Comparison of ENCODE assay signal across 39 cellular contexts in the genomic region with DNA sequence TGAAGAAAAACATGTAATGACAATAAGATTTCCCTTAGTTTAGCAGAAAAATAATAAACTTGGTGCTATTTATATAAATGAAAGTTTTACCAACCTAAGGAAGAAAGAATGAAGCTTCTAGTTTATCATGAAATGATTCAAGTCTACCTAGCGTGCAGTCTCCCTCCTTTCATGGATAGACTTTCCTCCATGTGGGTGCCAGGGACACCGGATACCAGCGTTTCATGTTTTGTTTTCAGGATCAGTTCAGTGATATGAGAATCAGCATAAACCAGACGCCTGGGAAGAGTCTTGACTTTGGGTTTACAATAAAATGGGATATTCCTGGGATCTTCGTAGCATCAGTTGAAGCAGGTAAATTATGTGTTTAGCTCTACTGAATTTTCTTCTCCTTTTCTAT.
"Had no signal": no experiment of that assay in that cellular context is flagged by ENCODE, and none has a peak within 500 bp of the region (broad histone marks: within the 10 kb centered on the region; RNA-seq: fewer than 3 reads in every experiment).

No MANE protein-coding gene starts in this region.

- H3K4me1 ChIP-seq: adrenal gland, ascending aorta, breast epithelium had no signal

- H3K27me3 ChIP-seq: adrenal gland, ascending aorta, body of pancreas, brain microvascular endothelial cell, breast epithelium, cardiac muscle cell had no signal

- H3K4me3 Mint-ChIP-seq: activated naive CD4-positive, alpha-beta T cell treated with anti-CD3 and anti-CD28 coated beads for 36 hours; activated naive CD4-positive, alpha-beta T cell treated with anti-CD3 and anti-CD28 coated beads, Interleukin-2, amount 10 ng/mL, durations not matched to agents 7 days and 5 days; activated naive CD4-positive, alpha-beta T cell treated with anti-CD3 and anti-CD28 coated beads, Interleukin-2, amount 50 U/mL, for 24 hours; activated naive CD8-positive, alpha-beta T cell; activated naive CD8-positive, alpha-beta T cell treated with anti-CD3 and anti-CD28 coated beads for 36 hours; activated naive CD8-positive, alpha-beta T cell treated with anti-CD3 and anti-CD28 coated beads, Interleukin-2, amount 10 ng/mL, durations not matched to agents 7 days and 5 days; activated naive CD8-positive, alpha-beta T cell treated with anti-CD3 and anti-CD28 coated beads, Interleukin-2, amount 50 U/mL, for 24 hours; activated T-cell treated with anti-CD3 and anti-CD28 coated beads, Interleukin-2, amount 50 U/mL, for 24 hours; activated T-cell treated with anti-CD3 and anti-CD28 coated beads, Interleukin-2, amount 50 U/mL, for 4 hours; activated T-cell treated with anti-CD3 and anti-CD28 coated beads, Interleukin-2, amount 50 U/mL, for 72 hours; activated T-helper 1 cell treated with anti-CD3 and anti-CD28 coated beads, Interleukin-12 subunit alpha, Interleukin-12 subunit beta, Interleukin-2, Interleukin-4 antibody, amounts not matched to agents 30 ng/mL and 10 ng/mL and 1 ng/mL, durations not matched to agents 14 hours and 24 hours and 36 hours; activated T-helper 17 cell treated with anti-CD3 and anti-CD28 coated beads, Interleukin-2, amount 50 U/mL, for 72 hours; brain; central memory CD8-positive, alpha-beta T cell had no signal

- H3K4me1 Mint-ChIP-seq: activated naive CD4-positive, alpha-beta T cell treated with anti-CD3 and anti-CD28 coated beads, Interleukin-2, amount 10 ng/mL, durations not matched to agents 7 days and 5 days; activated naive CD4-positive, alpha-beta T cell treated with anti-CD3 and anti-CD28 coated beads, Interleukin-2, amount 50 U/mL, for 24 hours; activated naive CD8-positive, alpha-beta T cell treated with anti-CD3 and anti-CD28 coated beads, Interleukin-2, amount 10 ng/mL, durations not matched to agents 7 days and 5 days; activated naive CD8-positive, alpha-beta T cell treated with anti-CD3 and anti-CD28 coated beads, Interleukin-2, amount 50 U/mL, for 24 hours; activated T-helper 17 cell treated with anti-CD3 and anti-CD28 coated beads, Interleukin-2, amount 50 U/mL, for 72 hours; brain; central memory CD8-positive, alpha-beta T cell had no signal

- H3K27ac Mint-ChIP-seq: activated naive CD4-positive, alpha-beta T cell treated with anti-CD3 and anti-CD28 coated beads for 36 hours; activated naive CD4-positive, alpha-beta T cell treated with anti-CD3 and anti-CD28 coated beads, Interleukin-2, amount 10 ng/mL, durations not matched to agents 7 days and 5 days; activated naive CD4-positive, alpha-beta T cell treated with anti-CD3 and anti-CD28 coated beads, Interleukin-2, amount 50 U/mL, for 24 hours; activated naive CD4-positive, alpha-beta T cell treated with anti-CD3 and anti-CD28 coated beads, Interleukin-2, amount 50 U/mL, for 72 hours; activated naive CD8-positive, alpha-beta T cell; activated naive CD8-positive, alpha-beta T cell treated with anti-CD3 and anti-CD28 coated beads for 36 hours; activated naive CD8-positive, alpha-beta T cell treated with anti-CD3 and anti-CD28 coated beads, Interleukin-2, amount 10 ng/mL, durations not matched to agents 7 days and 5 days; activated naive CD8-positive, alpha-beta T cell treated with anti-CD3 and anti-CD28 coated beads, Interleukin-2, amount 50 U/mL, for 24 hours; activated T-cell treated with anti-CD3 and anti-CD28 coated beads, Interleukin-2, amount 50 U/mL, for 24 hours; activated T-cell treated with anti-CD3 and anti-CD28 coated beads, Interleukin-2, amount 50 U/mL, for 72 hours; activated T-helper 1 cell treated with anti-CD3 and anti-CD28 coated beads, Interleukin-12 subunit alpha, Interleukin-12 subunit beta, Interleukin-2, Interleukin-4 antibody, amounts not matched to agents 30 ng/mL and 10 ng/mL and 1 ng/mL, durations not matched to agents 14 hours and 24 hours and 36 hours; activated T-helper 17 cell treated with anti-CD3 and anti-CD28 coated beads, Interleukin-2, amount 50 U/mL, for 72 hours; activated T-helper 2 cell treated with anti-CD3 and anti-CD28 coated beads, Interferon-gamma antibody, Interleukin-2, Interleukin-4, amounts not matched to agents 10 μg/mL and 5 μg/mL and 100 μg/mL, durations not matched to agents 14 hours and 24 hours and 36 hours; brain had no signal

- H3K27me3 Mint-ChIP-seq: activated naive CD4-positive, alpha-beta T cell treated with anti-CD3 and anti-CD28 coated beads, Interleukin-2, amount 10 ng/mL, durations not matched to agents 7 days and 5 days; activated naive CD4-positive, alpha-beta T cell treated with anti-CD3 and anti-CD28 coated beads, Interleukin-2, amount 50 U/mL, for 24 hours; activated naive CD8-positive, alpha-beta T cell; activated naive CD8-positive, alpha-beta T cell treated with anti-CD3 and anti-CD28 coated beads for 36 hours; activated naive CD8-positive, alpha-beta T cell treated with anti-CD3 and anti-CD28 coated beads, Interleukin-2, amount 10 ng/mL, durations not matched to agents 7 days and 5 days; activated naive CD8-positive, alpha-beta T cell treated with anti-CD3 and anti-CD28 coated beads, Interleukin-2, amount 50 U/mL, for 24 hours; activated T-cell treated with anti-CD3 and anti-CD28 coated beads, Interleukin-2, amount 50 U/mL, for 24 hours; activated T-helper 17 cell treated with anti-CD3 and anti-CD28 coated beads, Interleukin-2, amount 50 U/mL, for 72 hours; brain; central memory CD8-positive, alpha-beta T cell had no signal

- H3K36me3 ChIP-seq: adrenal gland, ascending aorta, breast epithelium had no signal

- H3K9me3 Mint-ChIP-seq: brain; central memory CD8-positive, alpha-beta T cell had no signal

- ATAC-seq: activated naive CD4-positive, alpha-beta T cell treated with anti-CD3 and anti-CD28 coated beads, Interleukin-2, amount 50 U/mL, for 72 hours; activated naive CD8-positive, alpha-beta T cell treated with anti-CD3 and anti-CD28 coated beads, Interleukin-2, amount 50 U/mL, for 24 hours; activated T-cell treated with anti-CD3 and anti-CD28 coated beads, Interleukin-2, amount 50 U/mL, for 4 hours; activated T-cell treated with anti-CD3 and anti-CD28 coated beads, Interleukin-2, amount 50 U/mL, for 72 hours; activated T-helper 17 cell treated with anti-CD3 and anti-CD28 coated beads, Interleukin-2, amount 50 U/mL, for 72 hours; body of pancreas had no signal

- H3K4me3 ChIP-seq: adrenal gland, ascending aorta, body of pancreas, breast epithelium, cardiac muscle cell had no signal

- H3K27ac ChIP-seq: adrenal gland, ascending aorta, body of pancreas, brain microvascular endothelial cell, breast epithelium, cardiac muscle cell had no signal

- H3K9me3 ChIP-seq: adrenal gland, ascending aorta, body of pancreas, breast epithelium had no signal

- DNase-seq: activated effector memory CD4-positive, alpha-beta T cell treated with anti-CD3 and anti-CD28 coated beads, Interleukin-2, amount 50 U/mL, for 16 hours; activated effector memory CD4-positive, alpha-beta T cell treated with Interleukin-2 at 50 U/mL for 16 hours; activated gamma-delta T cell; activated gamma-delta T cell treated with Interleukin-2 at 50 U/mL for 16 hours; activated naive CD4-positive, alpha-beta T cell; activated naive CD4-positive, alpha-beta T cell treated with anti-CD3 and anti-CD28 coated beads for 36 hours; activated naive CD4-positive, alpha-beta T cell treated with anti-CD3 and anti-CD28 coated beads, Interleukin-2, amount 10 ng/mL, durations not matched to agents 7 days and 5 days; activated naive CD4-positive, alpha-beta T cell treated with anti-CD3 and anti-CD28 coated beads, Interleukin-2, amount 50 U/mL, for 16 hours; activated naive CD4-positive, alpha-beta T cell treated with Interleukin-2 at 50 U/mL for 16 hours; activated naive CD8-positive, alpha-beta T cell treated with anti-CD3 and anti-CD28 coated beads for 36 hours; activated naive CD8-positive, alpha-beta T cell treated with anti-CD3 and anti-CD28 coated beads, Interleukin-2, amount 10 ng/mL, durations not matched to agents 7 days and 5 days; activated naive CD8-positive, alpha-beta T cell treated with anti-CD3 and anti-CD28 coated beads, Interleukin-2, amount 50 U/mL, for 24 hours; activated T-cell treated with anti-CD3 and anti-CD28 coated beads for 4 hours; activated T-cell treated with anti-CD3 and anti-CD28 coated beads, Interleukin-2, amount 50 U/mL, for 1 hour; activated T-cell treated with anti-CD3 and anti-CD28 coated beads, Interleukin-2, amount 50 U/mL, for 24 hours; activated T-cell treated with anti-CD3 and anti-CD28 coated beads, Interleukin-2, amount 50 U/mL, for 4 hours; activated T-cell treated with anti-CD3 and anti-CD28 coated beads, Interleukin-2, amount 50 U/mL, for 48 hours; activated T-cell treated with anti-CD3 and anti-CD28 coated beads, Interleukin-2, amount 50 U/mL, for 72 hours; adrenal gland; amniotic stem cell; amygdala; anterior cingulate cortex; aorta; body of pancreas; brain microvascular endothelial cell; caudate nucleus; central memory CD4-positive, alpha-beta T cell; cerebellar nuclear complex had no signal
